ENCODE assay signal across 8 cellular contexts in the genomic region with DNA sequence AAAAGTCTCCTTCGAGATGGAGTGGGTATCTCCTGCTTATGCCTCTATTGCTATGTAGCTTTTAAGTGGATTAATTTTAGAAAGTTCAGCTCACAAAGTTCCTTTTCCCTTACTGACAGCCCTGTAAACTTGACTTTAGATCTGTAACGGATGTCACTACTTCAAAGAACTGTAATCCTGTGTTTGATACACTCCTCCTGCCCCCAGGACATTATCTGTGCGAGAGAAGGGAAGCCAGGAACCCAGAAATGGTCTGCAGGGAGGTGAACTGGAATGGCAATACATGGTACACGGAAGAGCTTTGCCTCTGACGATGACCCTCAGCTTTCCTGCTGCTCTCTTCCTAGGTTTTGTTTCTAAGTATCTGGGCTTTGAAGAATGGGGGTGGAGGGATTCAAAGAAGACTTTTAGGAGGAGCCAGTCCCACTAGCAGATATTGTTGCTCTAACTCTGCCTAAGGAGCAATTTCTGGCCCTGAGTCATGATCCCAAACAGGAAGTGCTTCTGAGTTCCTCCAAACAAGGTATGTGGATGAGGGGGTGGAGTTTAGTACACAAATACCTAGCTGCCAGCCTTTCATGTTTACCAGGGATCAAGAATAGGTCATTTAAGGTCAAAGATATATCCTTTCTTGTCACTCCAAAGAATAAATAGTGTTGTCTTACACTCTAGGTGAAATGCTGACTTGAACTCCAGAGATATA. TPM values are rescaled to one million over a fixed set of nuclear protein-coding genes. Genes with fewer than 3 reads are reported as not detected.
A peak's percentile ranks its signal among the peaks of the same experiment; 100 is the strongest.
DNase-seq lines count a peak whose midpoint lies in the region; ATAC-seq and TF ChIP-seq lines count a peak whose summit lies in the region.

No MANE protein-coding gene starts in this region.

- H3K9ac ChIP-seq in HUES64 (ENCODE audit: low read depth, low read length), result no peak overlapping the region

- DNase-seq in CD1c-positive myeloid dendritic cell (ENCODE audit: extremely low spot score) (peak; percentile 69), amniotic epithelial cell (ENCODE audit: low read depth) (peak; percentile 75), left lobe of liver (ENCODE audit: low spot score) (no peak), medulla oblongata (ENCODE audit: extremely low spot score) (no peak), coronary artery (ENCODE audit: low spot score) (no peak)
- DNase-seq in activated CD8-positive, alpha-beta memory T cell treated with anti-CD3 and anti-CD28 coated beads, Interleukin-2, amount 50 U/mL, for 4 hours, result no peak

- H3K27me3 ChIP-seq in HUES64 (ENCODE audit: insufficient read depth, low read length), result no peaks in the 10 kb centered on the region

- no peak overlapping the region for H3K4me3 ChIP-seq in HUES64 (ENCODE audit: low read length)
- H3K4me3 ChIP-seq in coronary artery, result no peak overlapping the region

- no peaks in the 10 kb centered on the region for H3K9me3 ChIP-seq in HUES64 (ENCODE audit: insufficient read depth, low read depth, low read length)

- no peaks in the 10 kb centered on the region for H3K36me3 ChIP-seq in HUES64 (ENCODE audit: insufficient read depth, low read length)

- TF ChIP-seq CTCF in coronary artery (IDR thresholded peaks at IDR 0.05), result no peak

- 62% methylated on average over 5 of the region's 5 CpGs for WGBS in HUES64

- peaks cover 17% of the 10 kb centered on the region; the same call in 1 of the 2 replicates for H3K4me1 ChIP-seq in HUES64 (ENCODE audit: insufficient read depth, low read length)

- H3K27ac ChIP-seq in HUES64 (ENCODE audit: low read depth, low read length) (peak overlapping the region; percentile 51; the same call in 1 of the 2 replicates), coronary artery (peak overlapping the region in 1 of 2 donors; percentile 33)

- ATAC-seq in left lobe of liver (peak; percentile 75), GM18867 (IDR thresholded peaks at IDR 0.05; ENCODE audit: unreplicated experiment) (no peak)

RNA-seq across cellular contexts. Expression of a gene that starts 43.4 kb away (rescaled TPM):
- 0.10 TPM for polyA plus RNA-seq in HUES64 (2013, experiment 1 of 2)
- 0.38 TPM for polyA plus RNA-seq in HUES64 (2013, experiment 2 of 2)
- 0.18 TPM for total RNA-seq in left lobe of liver

Comparison
In these comparisons a context has a peak if more than half of its experiments do, and no peak if none do; other contexts are left out.
1. DNase-seq: peak in CD1c-positive myeloid dendritic cell (single experiment) and amniotic epithelial cell (single experiment); none in left lobe of liver (single experiment), activated CD8-positive, alpha-beta memory T cell treated with anti-CD3 and anti-CD28 coated beads, Interleukin-2, amount 50 U/mL, for 4 hours (single experiment), medulla oblongata (single experiment) and coronary artery (single experiment).